In genomic region chr1:233615571-233615970, GRCh38 we compare ENCODE assay signal across 11 cellular contexts. TPM values are rescaled to one million over a fixed set of nuclear protein-coding genes. Genes with fewer than 3 reads are reported as not detected.
DNase-seq lines count a peak whose midpoint lies in the region; ATAC-seq and TF ChIP-seq lines count a peak whose summit lies in the region.
"Had no signal": no experiment of that assay in that cellular context is flagged by ENCODE, and none has a peak within 500 bp of the region (broad histone marks: within the 10 kb centered on the region; RNA-seq: fewer than 3 reads in every experiment).

No MANE protein-coding gene starts in this region.

- H3K27me3 ChIP-seq in HUES48 (ENCODE audit: control insufficient read depth, insufficient read depth, low read length), result peaks cover 34% of the 10 kb centered on the region
- no peaks in the 10 kb centered on the region for H3K27me3 ChIP-seq in foreskin keratinocyte
- H3K27me3 ChIP-seq in CD4-positive, alpha-beta T cell (ENCODE audit: control insufficient read depth, insufficient read depth, low read length), result peaks cover 45% of the 10 kb centered on the region

- H3K27me3 Mint-ChIP-seq in activated CD4-positive, alpha-beta memory T cell treated with anti-CD3 and anti-CD28 coated beads for 36 hours, result peaks cover 57% of the 10 kb centered on the region
- peaks cover 74% of the 10 kb centered on the region for H3K27me3 Mint-ChIP-seq in CD4-positive, alpha-beta T cell

- peaks cover 15% of the 10 kb centered on the region for H3K4me1 ChIP-seq in HUES48 (ENCODE audit: control insufficient read depth, insufficient read depth, low read length)
- peaks cover 10% of the 10 kb centered on the region for H3K4me1 ChIP-seq in foreskin keratinocyte

- no peaks in the 10 kb centered on the region for H3K9me3 ChIP-seq in HUES48 (ENCODE audit: control insufficient read depth, insufficient read depth, low read length)
- no peaks in the 10 kb centered on the region for H3K9me3 ChIP-seq in CD4-positive, alpha-beta T cell (ENCODE audit: control insufficient read depth, low read length)

- peaks cover 30% of the 10 kb centered on the region for H3K4me1 Mint-ChIP-seq in activated CD4-positive, alpha-beta memory T cell treated with anti-CD3 and anti-CD28 coated beads for 36 hours (ENCODE audit: low read depth)
- no peaks in the 10 kb centered on the region for H3K4me1 Mint-ChIP-seq in CD4-positive, alpha-beta T cell (ENCODE audit: low read depth)

- H3K27ac Mint-ChIP-seq in activated CD4-positive, alpha-beta memory T cell treated with anti-CD3 and anti-CD28 coated beads for 36 hours, result no peak overlapping the region
- H3K27ac Mint-ChIP-seq in CD4-positive, alpha-beta T cell, result no peak overlapping the region
- H3K27ac Mint-ChIP-seq: stimulated activated naive CD8-positive, alpha-beta T cell treated with anti-CD3 and anti-CD28 coated beads, Interleukin-15, Interleukin-2, amounts not matched to agents 100 ng/mL and 50 ng/mL, for 24 hours had no signal

- CTCF ChIA-PET in activated CD4-positive, alpha-beta memory T cell treated with anti-CD3 and anti-CD28 coated beads for 36 hours (lab: Charles Lee), result no interaction called here
- CTCF ChIA-PET in CD4-positive, alpha-beta T cell (lab: Charles Lee), result no interaction called here

- no peak for DNase-seq in activated CD4-positive, alpha-beta memory T cell treated with anti-CD3 and anti-CD28 coated beads for 36 hours
- DNase-seq in foreskin keratinocyte (peak in 1 of 2 donors; percentile 32), skeletal muscle cell (ENCODE audit: low read depth) (no peak), SW480 (ENCODE audit: low spot score) (no peak), NCI-H2107 treated with DMSO at 0.1 percent for 48 hours (lab: John Stamatoyannopoulos, UW; ENCODE audit: unreplicated experiment) (no peak), putamen (ENCODE audit: low spot score) (no peak)
- no peak for DNase-seq in CD4-positive, alpha-beta T cell
- DNase-seq: activated CD8-positive, alpha-beta memory T cell treated with anti-CD3 and anti-CD28 coated beads, Interleukin-2, amount 50 U/mL, for 4 hours; NCI-H2171 had no signal

- POLR2A ChIA-PET in activated CD4-positive, alpha-beta memory T cell treated with anti-CD3 and anti-CD28 coated beads for 36 hours (lab: Charles Lee), result no interaction called here
- POLR2A ChIA-PET in CD4-positive, alpha-beta T cell (lab: Charles Lee), result no interaction called here

- peaks cover 2% of the 10 kb centered on the region for H3K36me3 Mint-ChIP-seq in activated CD4-positive, alpha-beta memory T cell treated with anti-CD3 and anti-CD28 coated beads for 36 hours
- H3K36me3 Mint-ChIP-seq in CD4-positive, alpha-beta T cell (ENCODE audit: low read depth), result no peaks in the 10 kb centered on the region

- H3K4me3 ChIP-seq in HUES48 (ENCODE audit: low read depth, low read length) (peak overlapping the region; percentile 84), skeletal muscle cell (ENCODE audit: low read depth, low read length) (peak overlapping the region; percentile 82)

- H3K36me3 ChIP-seq in HUES48 (ENCODE audit: control insufficient read depth, insufficient read depth, low read length), result 0 out of 2 replicates have a peak, but pooled peaks cover 3% of the 10 kb centered on the region

- no peak for TF ChIP-seq CTCF in foreskin keratinocyte (conservative IDR thresholded peaks at IDR 0.05)
- TF ChIP-seq CTCF in CD4-positive, alpha-beta T cell (IDR thresholded peaks at IDR 0.05), result no peak

- intact Hi-C loops in activated CD4-positive, alpha-beta memory T cell treated with anti-CD3 and anti-CD28 coated beads for 36 hours (cut with micrococcal nuclease), result no loop called here
- intact Hi-C loops in CD4-positive, alpha-beta T cell (cut with DNase I, micrococcal nuclease), result no loop called here

- ATAC-seq in foreskin keratinocyte, result peak; percentile 1
- ATAC-seq in CD4-positive, alpha-beta T cell (ENCODE audit: poor library complexity), result no peak

- H3K27ac ChIP-seq in HUES48 (ENCODE audit: low read depth, low read length) (no peak overlapping the region), foreskin keratinocyte (peak overlapping the region; percentile 76)
- no peak overlapping the region for H3K27ac ChIP-seq in CD4-positive, alpha-beta T cell (ENCODE audit: low read depth, low read length)

- H3K4me3 Mint-ChIP-seq in activated CD4-positive, alpha-beta memory T cell treated with anti-CD3 and anti-CD28 coated beads for 36 hours, result peak overlapping the region; percentile 78
- H3K4me3 Mint-ChIP-seq in CD4-positive, alpha-beta T cell, result no peak overlapping the region

- 0 out of 2 replicates have a peak overlapping the region, but pooled peaks have one; percentile 53 for H3K9ac ChIP-seq in HUES48 (ENCODE audit: low read depth, low read length)

- H3K9me3 Mint-ChIP-seq in activated CD4-positive, alpha-beta memory T cell treated with anti-CD3 and anti-CD28 coated beads for 36 hours, result no peaks in the 10 kb centered on the region
- H3K9me3 Mint-ChIP-seq in CD4-positive, alpha-beta T cell, result no peaks in the 10 kb centered on the region
- H3K9me3 Mint-ChIP-seq: stimulated activated naive CD8-positive, alpha-beta T cell treated with anti-CD3 and anti-CD28 coated beads, Interleukin-15, Interleukin-2, amounts not matched to agents 100 ng/mL and 50 ng/mL, for 24 hours had no signal

RNA-seq across cellular contexts. Expression of gene KCNK1, which starts 1.7 kb away (rescaled TPM):
- total RNA-seq in activated CD4-positive, alpha-beta memory T cell treated with anti-CD3 and anti-CD28 coated beads for 36 hours, result 1 to 10 TPM; 5.0 to 5.2 TPM
- total RNA-seq in foreskin keratinocyte, result 13.9 and 15.4 TPM in 2 replicates
- 9.3 and 11.4 TPM in 2 replicates for polyA plus RNA-seq in foreskin keratinocyte
- not detected for total RNA-seq in CD4-positive, alpha-beta T cell

Comparison
In these comparisons a context has a peak if more than half of its experiments do, and no peak if none do; other contexts are left out.
1. RNA of gene KCNK1, which starts 1.7 kb away (total RNA-seq): 13.9 to 15.4 TPM in foreskin keratinocyte and 5.0 to 5.2 TPM in activated CD4-positive, alpha-beta memory T cell treated with anti-CD3 and anti-CD28 coated beads for 36 hours; not detected in CD4-positive, alpha-beta T cell; every median in the first group is over 4 times any median in the second.